Comparison of ENCODE assay signal across 18 cellular contexts in genomic region chr15:57069423-57069822, GRCh38.
DNase-seq lines count a peak whose midpoint lies in the region; ATAC-seq, FAIRE-seq and TF ChIP-seq lines count a peak whose summit lies in the region.
"Had no signal": no experiment of that assay in that cellular context is flagged by ENCODE, and none has a peak within 500 bp of the region (broad histone marks: within the 10 kb centered on the region; RNA-seq: fewer than 3 reads in every experiment).

No MANE protein-coding gene starts in this region.

- no peak overlapping the region for H3K27ac Mint-ChIP-seq in progenitor cell of endocrine pancreas
- H3K27ac Mint-ChIP-seq: B cell; CD8-positive, alpha-beta T cell; H9 had no signal

- no peak overlapping the region for H3K4me3 ChIP-seq in A549
- H3K4me3 ChIP-seq in MM.1S (ENCODE audit: low read length) = no peak overlapping the region
- no peak overlapping the region for H3K4me3 ChIP-seq in dorsolateral prefrontal cortex
- H3K4me3 ChIP-seq: BLaER1 treated with 17β-estradiol and CSF1 and Interleukin-3, amounts not matched to agents 10 nM and 100 nM; K562 had no signal

- no peak overlapping the region for H3K27ac ChIP-seq in A549
- no peak overlapping the region for H3K27ac ChIP-seq in MM.1S (ENCODE audit: low read length)
- peak overlapping the region in 42 of 59 donors; percentile 4 to 77 (median 52) for H3K27ac ChIP-seq in dorsolateral prefrontal cortex
- H3K27ac ChIP-seq: BLaER1 treated with 17β-estradiol and CSF1 and Interleukin-3, amounts not matched to agents 10 nM and 100 nM; HL-60 had no signal

- FAIRE-seq in A549 (lab: Jason Lieb, UNC) (peak; percentile 80), GM12892 (lab: Jason Lieb, UNC) (peak; percentile 71)
- FAIRE-seq: H1, K562 had no signal

- H3K4me2 ChIP-seq in A549 = no peak overlapping the region
- no peak overlapping the region for H3K4me2 ChIP-seq in MM.1S (ENCODE audit: low read depth, low read length)
- H3K4me2 ChIP-seq: BLaER1 treated with 17β-estradiol and CSF1 and Interleukin-3, amounts not matched to agents 10 nM and 100 nM had no signal

- H3K9ac ChIP-seq in MM.1S (ENCODE audit: low read length) = no peak overlapping the region
- H3K9ac ChIP-seq: BLaER1 treated with 17β-estradiol and CSF1 and Interleukin-3, amounts not matched to agents 10 nM and 100 nM had no signal

- H3F3A ChIP-seq in MM.1S (ENCODE audit: insufficient read depth, low read length) = no peaks in the 10 kb centered on the region

- no peaks in the 10 kb centered on the region for H3K9me2 ChIP-seq in MM.1S (replicated peaks; ENCODE audit: insufficient read depth, low read length)

- H3K4me3 Mint-ChIP-seq in progenitor cell of endocrine pancreas (ENCODE audit: low read depth) = no peak overlapping the region
- H3K4me3 Mint-ChIP-seq: B cell; CD8-positive, alpha-beta T cell; H9 had no signal

- no peaks in the 10 kb centered on the region for H4K20me1 ChIP-seq in MM.1S (ENCODE audit: insufficient read depth, low read length)

- no peak for TF ChIP-seq RAD21 in A549 (conservative IDR thresholded peaks at IDR 0.05 in 1 of 2, IDR thresholded peaks at IDR 0.05 in 1 of 2)

- TF ChIP-seq CTCF in A549 (IDR thresholded peaks at IDR 0.05) = no peak
- TF ChIP-seq CTCF in MM.1S (IDR thresholded peaks at IDR 0.05; ENCODE audit: low read length) = no peak
- no peak for TF ChIP-seq CTCF in dorsolateral prefrontal cortex (IDR thresholded peaks at IDR 0.05 in 54 of 56, conservative IDR thresholded peaks at IDR 0.05 in 2 of 56; ENCODE audit: low read depth in 1 of 56, partially characterized antibody in 56 of 56)
- no peak for TF ChIP-seq CTCF in progenitor cell of endocrine pancreas (IDR thresholded peaks at IDR 0.05; ENCODE audit: unreplicated experiment)

- H3K79me2 ChIP-seq in MM.1S (ENCODE audit: low read length) = peaks cover 9% of the 10 kb centered on the region

- TF ChIP-seq POLR2A in A549 (IDR thresholded peaks at IDR 0.05; ENCODE audit: low read length) = no peak
- TF ChIP-seq POLR2A in GM12892 (IDR thresholded peaks at IDR 0.05; ENCODE audit: low read depth, low read length) = no peak

- WGBS in A549 (ENCODE audit: missing lambda C conversion rate) = 76% methylated on average over 2 of the region's 2 CpGs

- H3K27me3 ChIP-seq in MM.1S (replicated peaks; ENCODE audit: insufficient read depth, low read length) (no peaks in the 10 kb centered on the region), dorsolateral prefrontal cortex (no peaks in the 10 kb centered on the region)
- H3K27me3 ChIP-seq: BLaER1 treated with 17β-estradiol and CSF1 and Interleukin-3, amounts not matched to agents 10 nM and 100 nM had no signal

- no peaks in the 10 kb centered on the region for H3K9me3 Mint-ChIP-seq in progenitor cell of endocrine pancreas (ENCODE audit: low read depth)
- H3K9me3 Mint-ChIP-seq: CD8-positive, alpha-beta T cell; H9 had no signal

- peaks cover 2% of the 10 kb centered on the region for H3K36me3 Mint-ChIP-seq in progenitor cell of endocrine pancreas (ENCODE audit: insufficient read depth)

- intact Hi-C loops in dorsolateral prefrontal cortex (cut with DNase I) = no loop called here

- H2AFZ ChIP-seq in MM.1S (ENCODE audit: low read length) = no peak overlapping the region

- H3K9me3 ChIP-seq in A549 = no peaks in the 10 kb centered on the region
- H3K9me3 ChIP-seq in MM.1S (replicated peaks; ENCODE audit: insufficient read depth, low read length) = no peaks in the 10 kb centered on the region
- H3K9me3 ChIP-seq: BLaER1 treated with 17β-estradiol and CSF1 and Interleukin-3, amounts not matched to agents 10 nM and 100 nM had no signal

- CTCF ChIA-PET in A549 (lab: Yijun Ruan, JAX) (interaction anchor here (0.6 to 1.2 kb wide), 3 partner anchors 13 to 247 kb away, joined by 3 to 5 read pairs (median 3); no protein-coding TSS in a partner anchor), HEK293T (lab: Yijun Ruan, JAX) (no interaction called here)

- POLR2A ChIA-PET in A549 (lab: Yijun Ruan, JAX) (interaction anchor here (0.9 kb wide), 1 partner anchor 8 kb away, joined by 3 read pairs; no protein-coding TSS in a partner anchor), HEK293T (lab: Yijun Ruan, JAX) (no interaction called here)

- H3K4me1 ChIP-seq in A549 (peaks cover 25% of the 10 kb centered on the region; the same call in 2 of the 3 replicates), MM.1S (ENCODE audit: low read length) (peaks cover 11% of the 10 kb centered on the region; the same call in 1 of the 2 replicates)

- H3K36me3 ChIP-seq in MM.1S (replicated peaks; ENCODE audit: insufficient read depth, low read length) = no peaks in the 10 kb centered on the region

- no peak for ATAC-seq in A549
- ATAC-seq in GM18909 (IDR thresholded peaks at IDR 0.05; ENCODE audit: poor library complexity, unreplicated experiment) = no peak
- ATAC-seq: CD8-positive, alpha-beta T cell; K562 had no signal

- TF ChIP-seq EP300 in A549 (IDR thresholded peaks at IDR 0.05) = no peak

- DNase-seq in A549 (ENCODE audit: low read depth in 1 of 2, low spot score in 1 of 2) (no peak), GM12892 (ENCODE audit: insufficient read length) (no peak), MM.1S (peak; percentile 34), dorsolateral prefrontal cortex (no peak), HEK293T (ENCODE audit: extremely low spot score) (no peak), progenitor cell of endocrine pancreas (ENCODE audit: low spot score, unreplicated experiment) (no peak)
- DNase-seq: 8988T; Calu3; CD8-positive, alpha-beta T cell; DMS79 treated with DMSO at 0.1 percent for 48 hours; GF-D8; H9 had no signal

- H3K27me3 Mint-ChIP-seq in progenitor cell of endocrine pancreas = no peaks in the 10 kb centered on the region
- H3K27me3 Mint-ChIP-seq: B cell had no signal

- peaks cover 16% of the 10 kb centered on the region for H3K4me1 Mint-ChIP-seq in progenitor cell of endocrine pancreas (ENCODE audit: low read depth)

TF ChIP-seq in A549, 52 proteins besides CTCF, POLR2A, EP300 and RAD21:
- TF ChIP-seq ZFP36 (IDR thresholded peaks at IDR 0.05; ENCODE audit: borderline replicate concordance, partially characterized antibody) (no peak), MAX (IDR thresholded peaks at IDR 0.05) (no peak), HOXB5 (CRISPR knock-in tag; IDR thresholded peaks at IDR 0.05) (no peak)

TF ChIP-seq in HEK293T, 16 proteins besides CTCF, POLR2A, EP300 and RAD21:
- TF ChIP-seq L3MBTL2 (conservative IDR thresholded peaks at IDR 0.05) = no peak
- TF ChIP-seq PKNOX1 (IDR thresholded peaks at IDR 0.05) = no peak
- TF ChIP-seq NFRKB (IDR thresholded peaks at IDR 0.05) = no peak
- no peak for TF ChIP-seq SP1 (IDR thresholded peaks at IDR 0.05)
- TF ChIP-seq LEF1 (IDR thresholded peaks at IDR 0.05; ENCODE audit: borderline replicate concordance) = no peak
- no peak for TF ChIP-seq BHLHE40 (IDR thresholded peaks at IDR 0.05; ENCODE audit: borderline replicate concordance)
- no peak for TF ChIP-seq SUZ12 (IDR thresholded peaks at IDR 0.05)

Comparison
In these comparisons a context has a peak if more than half of its experiments do, and no peak if none do; other contexts are left out.
1. H3K27ac ChIP-seq: peak in dorsolateral prefrontal cortex (42 of 59); none in A549 (0 of 2) and MM.1S (single experiment).